14 cellular contexts compared by ENCODE assay signal in genomic region chr6:157538163-157538562, GRCh38.
DNase-seq lines count a peak whose midpoint lies in the region; ATAC-seq and TF ChIP-seq lines count a peak whose summit lies in the region.
"Had no signal": no experiment of that assay in that cellular context is flagged by ENCODE, and none has a peak within 500 bp of the region (broad histone marks: within the 10 kb centered on the region; RNA-seq: fewer than 3 reads in every experiment).

No MANE protein-coding gene starts in this region.

- H3K27me3 ChIP-seq in liver (ENCODE audit: control insufficient read depth in 4 of 4, insufficient read depth in 4 of 4, low read length in 3 of 4) (no peaks in the 10 kb centered on the region), aorta (ENCODE audit: control insufficient read depth in 1 of 2, insufficient read depth in 2 of 2, low read length in 1 of 2) (no peaks in the 10 kb centered on the region)
- H3K27me3 ChIP-seq: foreskin keratinocyte had no signal

- H3K4me3 Mint-ChIP-seq in CD14-positive monocyte: no peak overlapping the region
- H3K4me3 Mint-ChIP-seq in IgD-negative memory B cell: peak overlapping the region in 3 of 4 donors; percentile 54 to 82 (median 76)
- H3K4me3 Mint-ChIP-seq in activated naive CD4-positive, alpha-beta T cell treated with anti-CD3 and anti-CD28 coated beads for 36 hours: no peak overlapping the region

- H3K4me1 ChIP-seq in liver (ENCODE audit: control insufficient read depth in 4 of 4, insufficient read depth in 4 of 4, low read length in 3 of 4) (peaks cover 5 to 68% (median 36%) of the 10 kb centered on the region in 4 donors), aorta (ENCODE audit: control insufficient read depth in 1 of 2, insufficient read depth in 2 of 2, low read length in 2 of 2) (no peaks in the 10 kb centered on the region)

- ATAC-seq in GM19023 (IDR thresholded peaks at IDR 0.05; ENCODE audit: unreplicated experiment) (peak; percentile 34), aorta (ENCODE audit: low FRiP score) (no peak)
- ATAC-seq: foreskin keratinocyte, PC-3 had no signal

- CTCF ChIA-PET in activated naive CD4-positive, alpha-beta T cell treated with anti-CD3 and anti-CD28 coated beads for 36 hours (lab: Charles Lee): no interaction called here

- H3K4me1 Mint-ChIP-seq in CD14-positive monocyte (peaks cover 57% of the 10 kb centered on the region), IgD-negative memory B cell (peaks cover 49 to 75% (median 57%) of the 10 kb centered on the region in 3 donors)
- H3K4me1 Mint-ChIP-seq in activated naive CD4-positive, alpha-beta T cell treated with anti-CD3 and anti-CD28 coated beads for 36 hours (ENCODE audit: low read depth): peaks cover 24% of the 10 kb centered on the region

- H3K27ac Mint-ChIP-seq in CD14-positive monocyte (peak overlapping the region in 6 of 7 donors; percentile 61 to 87 (median 77)), IgD-negative memory B cell (peak overlapping the region; percentile 71 to 96 (median 87))
- H3K27ac Mint-ChIP-seq in activated naive CD4-positive, alpha-beta T cell treated with anti-CD3 and anti-CD28 coated beads for 36 hours: no peak overlapping the region

- H3K9me3 ChIP-seq in liver (ENCODE audit: control insufficient read depth in 4 of 4, low read length in 3 of 4): no peaks in the 10 kb centered on the region
- no peaks in the 10 kb centered on the region for H3K9me3 ChIP-seq in aorta (ENCODE audit: control insufficient read depth, low read length)

- H3K9ac ChIP-seq in liver (ENCODE audit: low read depth in 1 of 2, low read length in 2 of 2): no peak overlapping the region

- 69% methylated on average over 5 of the region's 5 CpGs for WGBS in liver
- 86 to 96% methylated on average over 5 of the region's 5 CpGs for WGBS in aorta, 2 donors

- H3K4me3 ChIP-seq in liver (ENCODE audit: low read depth in 1 of 3, low read length in 3 of 3): no peak overlapping the region
- H3K4me3 ChIP-seq in aorta (ENCODE audit: low read length in 2 of 2): no peak overlapping the region

- H3K36me3 Mint-ChIP-seq in CD14-positive monocyte: peaks cover 6 to 9% of the 10 kb centered on the region in 2 donors
- H3K36me3 Mint-ChIP-seq in IgD-negative memory B cell: no peaks in the 10 kb centered on the region
- no peaks in the 10 kb centered on the region for H3K36me3 Mint-ChIP-seq in activated naive CD4-positive, alpha-beta T cell treated with anti-CD3 and anti-CD28 coated beads for 36 hours (ENCODE audit: low read depth)

- no peak for TF ChIP-seq RAD21 in liver (IDR thresholded peaks at IDR 0.05)

- peak overlapping the region; percentile 2 to 51 for H3K27ac ChIP-seq in liver (ENCODE audit: low read depth in 1 of 2, low read length in 2 of 2)
- H3K27ac ChIP-seq in aorta (ENCODE audit: low read depth in 1 of 2, low read length in 2 of 2): no peak overlapping the region
- H3K27ac ChIP-seq: foreskin keratinocyte had no signal

- DNase-seq in CD14-positive monocyte (ENCODE audit: low spot score) (no peak), aorta (no peak), DMS 273 treated with DMSO at 0.1 percent for 48 hours (lab: John Stamatoyannopoulos, UW) (no peak)
- DNase-seq in activated naive CD4-positive, alpha-beta T cell treated with anti-CD3 and anti-CD28 coated beads for 36 hours: no peak
- no peak for DNase-seq in effector CD4-positive, alpha-beta T cell
- DNase-seq: activated CD8-positive, alpha-beta memory T cell treated with anti-CD3 and anti-CD28 coated beads, Interleukin-2, amount 50 U/mL, for 4 hours; amniotic stem cell; foreskin keratinocyte; KG1; PC-3; stimulated activated CD4-positive, alpha-beta T cell treated with anti-CD3 and anti-CD28 coated beads, Interleukin-15, amount 100 ng/mL, for 24 hours had no signal

- no peaks in the 10 kb centered on the region for H3K9me3 Mint-ChIP-seq in CD14-positive monocyte
- H3K9me3 Mint-ChIP-seq in IgD-negative memory B cell: no peaks in the 10 kb centered on the region
- H3K9me3 Mint-ChIP-seq in activated naive CD4-positive, alpha-beta T cell treated with anti-CD3 and anti-CD28 coated beads for 36 hours: no peaks in the 10 kb centered on the region

- intact Hi-C loops in CD14-positive monocyte (cut with micrococcal nuclease) (no loop called here), aorta (cut with DNase I) (loop anchor here in 1 of 2 donors (10.0 kb wide), 1 partner anchor 223 kb away; no protein-coding TSS in a partner anchor)
- intact Hi-C loops in activated naive CD4-positive, alpha-beta T cell treated with anti-CD3 and anti-CD28 coated beads for 36 hours (cut with micrococcal nuclease): loop anchor here (5.0 to 10.0 kb wide), 3 partner anchors 216 to 561 kb away; partner anchors contain the start of gene TMEM242

- H3K36me3 ChIP-seq in liver (ENCODE audit: control insufficient read depth in 4 of 4, insufficient read depth in 3 of 4, low read depth in 1 of 4, low read length in 3 of 4): no peaks in the 10 kb centered on the region
- no peaks in the 10 kb centered on the region for H3K36me3 ChIP-seq in aorta (ENCODE audit: control insufficient read depth in 1 of 2, insufficient read depth in 2 of 2, low read length in 1 of 2)

- TF ChIP-seq CTCF in CD14-positive monocyte (IDR thresholded peaks at IDR 0.05) (no peak), liver (IDR thresholded peaks at IDR 0.05; ENCODE audit: low read depth, low read length, missing input control) (no peak)

- H3K27me3 Mint-ChIP-seq in CD14-positive monocyte (ENCODE audit: low read depth in 3 of 3) (peaks cover 0 to 2% (median 2%) of the 10 kb centered on the region in 3 donors), IgD-negative memory B cell (no peaks in the 10 kb centered on the region)
- H3K27me3 Mint-ChIP-seq in activated naive CD4-positive, alpha-beta T cell treated with anti-CD3 and anti-CD28 coated beads for 36 hours (ENCODE audit: low read depth): peaks cover 7% of the 10 kb centered on the region

TF ChIP-seq in liver, 16 proteins besides CTCF, POLR2A, EP300 and RAD21:
- TF ChIP-seq ATF3 (IDR thresholded peaks at IDR 0.05) (no peak), JUND (IDR thresholded peaks at IDR 0.05) (no peak), NR2F2 (IDR thresholded peaks at IDR 0.05) (no peak), EGR1 (IDR thresholded peaks at IDR 0.05; ENCODE audit: low read depth in 2 of 2) (no peak), TAF1 (conservative IDR thresholded peaks at IDR 0.05) (no peak), ZBTB33 (IDR thresholded peaks at IDR 0.05) (no peak), YY1 (IDR thresholded peaks at IDR 0.05) (no peak)

Comparison
In these comparisons a context has a peak if more than half of its experiments do, and no peak if none do; other contexts are left out.
1. H3K4me3 Mint-ChIP-seq: peak in IgD-negative memory B cell (3 of 4); none in CD14-positive monocyte (0 of 2) and activated naive CD4-positive, alpha-beta T cell treated with anti-CD3 and anti-CD28 coated beads for 36 hours (single experiment).
2. H3K27ac ChIP-seq: peak in liver (2 of 2); none in aorta (0 of 2).